In the genomic region with DNA sequence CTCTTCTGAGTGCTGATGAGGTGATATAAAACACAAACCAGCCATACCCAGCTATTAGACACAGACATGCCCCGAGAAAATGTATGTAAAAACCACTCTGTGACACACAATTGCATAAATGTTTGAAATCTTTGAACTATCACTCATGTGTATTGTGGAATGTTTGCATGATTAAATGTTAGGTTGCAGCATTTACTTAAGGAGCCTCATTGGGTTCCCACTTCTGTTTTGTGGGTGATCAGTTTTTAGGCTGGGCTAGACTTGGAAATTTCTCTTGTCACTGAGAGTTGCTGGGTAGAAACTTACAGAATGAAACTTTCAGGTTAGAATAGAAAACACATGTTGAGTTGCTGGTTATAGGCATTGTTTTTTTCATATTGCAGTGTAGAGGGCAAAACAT, we compare ENCODE assay signal across 14 cellular contexts.
A peak's percentile ranks its signal among the peaks of the same experiment; 100 is the strongest.
DNase-seq lines count a peak whose midpoint lies in the region; ATAC-seq, FAIRE-seq and TF ChIP-seq lines count a peak whose summit lies in the region.
"Had no signal": no experiment of that assay in that cellular context is flagged by ENCODE, and none has a peak within 500 bp of the region (broad histone marks: within the 10 kb centered on the region; RNA-seq: fewer than 3 reads in every experiment).

No MANE protein-coding gene starts in this region.

- H3K9me3 Mint-ChIP-seq in activated T-cell treated with anti-CD3 and anti-CD28 coated beads, Interleukin-2, amount 50 U/mL, for 72 hours = no peaks in the 10 kb centered on the region

- no peaks in the 10 kb centered on the region for H3K36me3 ChIP-seq in SU-DHL-6 (ENCODE audit: low read length)
- H3K36me3 ChIP-seq: esophagus muscularis mucosa, neutrophil had no signal

- no peaks in the 10 kb centered on the region for H3K79me2 ChIP-seq in SU-DHL-6 (ENCODE audit: insufficient read depth, low read length)

- peak; percentile 9 to 13 for ATAC-seq in activated T-cell treated with anti-CD3 and anti-CD28 coated beads, Interleukin-2, amount 50 U/mL, for 72 hours (replicated peaks in 1 of 2)
- ATAC-seq in HG02870 (IDR thresholded peaks at IDR 0.05; ENCODE audit: unreplicated experiment) (peak; percentile 81), Right ventricle myocardium inferior (no peak)
- ATAC-seq in stimulated activated naive CD8-positive, alpha-beta T cell treated with anti-CD3 and anti-CD28 coated beads, Interleukin-15, Interleukin-2, amounts not matched to agents 100 U/mL and 50 U/mL, for 24 hours = peak; percentile 25

- no peaks in the 10 kb centered on the region for H4K20me1 ChIP-seq in SU-DHL-6 (ENCODE audit: low read depth, low read length)

- no peak overlapping the region for H3K27ac Mint-ChIP-seq in activated T-cell treated with anti-CD3 and anti-CD28 coated beads, Interleukin-2, amount 50 U/mL, for 72 hours
- H3K27ac Mint-ChIP-seq: IgD-negative memory B cell had no signal

- no peaks in the 10 kb centered on the region for H3K36me3 Mint-ChIP-seq in activated T-cell treated with anti-CD3 and anti-CD28 coated beads, Interleukin-2, amount 50 U/mL, for 72 hours (ENCODE audit: insufficient read depth in 2 of 2)
- H3K36me3 Mint-ChIP-seq: IgD-negative memory B cell had no signal

- H3F3A ChIP-seq in SU-DHL-6 (ENCODE audit: insufficient read depth) = no peaks in the 10 kb centered on the region

- no peaks in the 10 kb centered on the region for H3K27me3 ChIP-seq in SU-DHL-6 (ENCODE audit: low read length)
- H3K27me3 ChIP-seq: esophagus muscularis mucosa, neutrophil had no signal

- H2AFZ ChIP-seq in SU-DHL-6 (ENCODE audit: low read depth, low read length, severe bottlenecking) = peak overlapping the region; percentile 89

- DNase-seq in activated T-cell treated with anti-CD3 and anti-CD28 coated beads, Interleukin-2, amount 50 U/mL, for 72 hours = no peak
- DNase-seq in activated T-cell treated with anti-CD3 and anti-CD28 coated beads, Interleukin-2, amount 50 U/mL, for 1 hour = no peak
- no peak for DNase-seq in stimulated activated naive CD8-positive, alpha-beta T cell treated with anti-CD3 and anti-CD28 coated beads, Interleukin-15, Interleukin-2, amounts not matched to agents 100 U/mL and 50 U/mL, for 24 hours
- DNase-seq in HCEC 1CT (no peak), RCC 7860 (ENCODE audit: low spot score) (no peak), Right ventricle myocardium inferior (ENCODE audit: missing footprints) (no peak)
- DNase-seq: activated CD4-positive, alpha-beta T cell treated with anti-CD3 and anti-CD28 coated beads for 48 hours; NCI-H1436; T-helper 1 cell had no signal

- no peaks in the 10 kb centered on the region for H3K27me3 Mint-ChIP-seq in activated T-cell treated with anti-CD3 and anti-CD28 coated beads, Interleukin-2, amount 50 U/mL, for 72 hours (ENCODE audit: low read depth)
- H3K27me3 Mint-ChIP-seq: IgD-negative memory B cell had no signal

- H3K4me2 ChIP-seq in SU-DHL-6 (ENCODE audit: low read depth, low read length, poor library complexity, severe bottlenecking) = peak overlapping the region; percentile 63

- no peak overlapping the region for H3K4me3 Mint-ChIP-seq in activated T-cell treated with anti-CD3 and anti-CD28 coated beads, Interleukin-2, amount 50 U/mL, for 72 hours
- H3K4me3 Mint-ChIP-seq: IgD-negative memory B cell had no signal

- FAIRE-seq in RCC 7860 (lab: Jason Lieb, UNC) = no peak

- no peak for TF ChIP-seq CTCF in SU-DHL-6 (IDR thresholded peaks at IDR 0.05; ENCODE audit: insufficient read depth, low read length, poor library complexity, severe bottlenecking)

- H3K9me3 ChIP-seq in SU-DHL-6 (ENCODE audit: insufficient read depth, low read length) = no peaks in the 10 kb centered on the region
- H3K9me3 ChIP-seq: esophagus muscularis mucosa, neutrophil had no signal

- peak overlapping the region; percentile 35 for H3K27ac ChIP-seq in SU-DHL-6 (ENCODE audit: low read depth, low read length)
- H3K27ac ChIP-seq: esophagus muscularis mucosa, neutrophil had no signal

- no peak overlapping the region for H3K4me3 ChIP-seq in SU-DHL-6 (ENCODE audit: insufficient read depth, low read length, poor library complexity, severe bottlenecking)
- H3K4me3 ChIP-seq: esophagus muscularis mucosa had no signal

- H3K9me2 ChIP-seq in SU-DHL-6 (replicated peaks; ENCODE audit: insufficient read depth, low read length) = no peaks in the 10 kb centered on the region

- intact Hi-C loops in Right ventricle myocardium inferior (cut with DNase I) = no loop called here

- peaks cover 13% of the 10 kb centered on the region for H3K4me1 Mint-ChIP-seq in activated T-cell treated with anti-CD3 and anti-CD28 coated beads, Interleukin-2, amount 50 U/mL, for 72 hours (ENCODE audit: low read depth)
- H3K4me1 Mint-ChIP-seq: IgD-negative memory B cell had no signal

- H3K9ac ChIP-seq in SU-DHL-6 (ENCODE audit: low read length) = peak overlapping the region; percentile 15
